Comparison of ENCODE assay signal across 1 cellular context in genomic region chr14:103280278-103280917, GRCh38.
TF ChIP-seq lines count a peak whose summit lies in the region.

No MANE protein-coding gene starts in this region.

TF ChIP-seq in H1, 55 proteins besides CTCF, POLR2A, EP300 and RAD21 (continued from another document):
- TF ChIP-seq CHD7 (IDR thresholded peaks at IDR 0.05; ENCODE audit: insufficient replicate concordance, low read length) (no peak), BACH1 (IDR thresholded peaks at IDR 0.05; ENCODE audit: low read length) (no peak), CBX8 (IDR thresholded peaks at IDR 0.05; ENCODE audit: borderline replicate concordance, low read depth, low read length) (no peak), USF2 (IDR thresholded peaks at IDR 0.05; ENCODE audit: low read length) (no peak), YY1 (IDR thresholded peaks at IDR 0.05; ENCODE audit: low read depth, low read length) (no peak), CREB1 (IDR thresholded peaks at IDR 0.05) (no peak), CTBP2 (IDR thresholded peaks at IDR 0.05; ENCODE audit: borderline replicate concordance, insufficient read depth, insufficient read length, low read length) (no peak)
